28 cellular contexts compared by ENCODE assay signal in genomic region chr15:96560246-96560895, GRCh38.
DNase-seq lines count a peak whose midpoint lies in the region; ATAC-seq and TF ChIP-seq lines count a peak whose summit lies in the region.
"Had no signal": no experiment of that assay in that cellular context is flagged by ENCODE, and none has a peak within 500 bp of the region (broad histone marks: within the 10 kb centered on the region; RNA-seq: fewer than 3 reads in every experiment).

No MANE protein-coding gene starts in this region.

- no peak overlapping the region for H3K4me3 ChIP-seq in mammary epithelial cell (replicated peaks in 1 of 3; ENCODE audit: insufficient read depth in 1 of 3, low read depth in 2 of 3, low read length in 3 of 3)
- H3K4me3 ChIP-seq in CD8-positive, alpha-beta T cell (ENCODE audit: low read depth, low read length) = no peak overlapping the region
- H3K4me3 ChIP-seq: coronary artery, gastrocnemius medialis, Peyer's patch, transverse colon had no signal

- H3K27ac ChIP-seq in mammary epithelial cell (ENCODE audit: insufficient read depth, low read depth, low read length) = no peak overlapping the region
- H3K27ac ChIP-seq in CD8-positive, alpha-beta T cell (ENCODE audit: low read depth, low read length) = no peak overlapping the region
- H3K27ac ChIP-seq: C4-2B, coronary artery, gastrocnemius medialis, Peyer's patch, transverse colon had no signal

- BruUV-seq in mammary epithelial cell (replicated peaks; lab: Mats Ljungman, UMichigan) = no TSS peak

- H3K27me3 ChIP-seq in mammary epithelial cell (ENCODE audit: insufficient read depth, low read length) = no peaks in the 10 kb centered on the region
- no peaks in the 10 kb centered on the region for H3K27me3 ChIP-seq in CD8-positive, alpha-beta T cell (ENCODE audit: insufficient read depth, low read length)
- H3K27me3 ChIP-seq: gastrocnemius medialis, Peyer's patch, transverse colon had no signal

- no peak overlapping the region for H3K4me2 ChIP-seq in mammary epithelial cell (ENCODE audit: insufficient read depth, low read depth, low read length)

- no peak overlapping the region for H3K4me3 Mint-ChIP-seq in CD8-positive, alpha-beta T cell
- H3K4me3 Mint-ChIP-seq: effector memory CD8-positive, alpha-beta T cell had no signal

- ATAC-seq in CD8-positive, alpha-beta T cell = no peak
- ATAC-seq in GM21526 (IDR thresholded peaks at IDR 0.05; ENCODE audit: low FRiP score, unreplicated experiment) = no peak
- ATAC-seq: activated naive CD4-positive, alpha-beta T cell treated with anti-CD3 and anti-CD28 coated beads, Interleukin-2, amount 50 U/mL, for 72 hours; effector memory CD8-positive, alpha-beta T cell; gastrocnemius medialis had no signal

- no peaks in the 10 kb centered on the region for H3K9me3 ChIP-seq in mammary epithelial cell (replicated peaks; ENCODE audit: insufficient read depth, low read length)
- no peaks in the 10 kb centered on the region for H3K9me3 ChIP-seq in CD8-positive, alpha-beta T cell (ENCODE audit: low read length)
- H3K9me3 ChIP-seq: Caco-2, gastrocnemius medialis, Peyer's patch, transverse colon had no signal

- in situ Hi-C loops in mammary epithelial cell (cut with MboI; ENCODE audit: low sequenced_read_pairs in 2 of 2) = no loop called here

- 51% methylated on average over 3 of the region's 3 CpGs for WGBS in mammary epithelial cell (ENCODE audit: low coverage, missing lambda C conversion rate)

- H3K36me3 Mint-ChIP-seq in CD8-positive, alpha-beta T cell = no peaks in the 10 kb centered on the region

- H3K9me3 Mint-ChIP-seq in CD8-positive, alpha-beta T cell = peaks cover 4% of the 10 kb centered on the region

- H3K9ac ChIP-seq in mammary epithelial cell (ENCODE audit: insufficient read depth, low read length) = no peak overlapping the region

- TF ChIP-seq CTCF in mammary epithelial cell (conservative IDR thresholded peaks at IDR 0.05 in 1 of 2, IDR thresholded peaks at IDR 0.05 in 1 of 2; ENCODE audit: extremely low read depth in 1 of 2, insufficient read depth in 1 of 2, low read depth in 1 of 2, low read length in 2 of 2) = no peak
- TF ChIP-seq CTCF in CD8-positive, alpha-beta T cell (IDR thresholded peaks at IDR 0.05) = no peak

- no peak overlapping the region for H3K27ac Mint-ChIP-seq in CD8-positive, alpha-beta T cell
- H3K27ac Mint-ChIP-seq: activated naive CD4-positive, alpha-beta T cell treated with anti-CD3 and anti-CD28 coated beads, Interleukin-2, amount 50 U/mL, for 72 hours; effector memory CD8-positive, alpha-beta T cell had no signal

- no peak overlapping the region for H2AFZ ChIP-seq in mammary epithelial cell (ENCODE audit: low read depth, low read length)

- no peaks in the 10 kb centered on the region for H3K27me3 Mint-ChIP-seq in CD8-positive, alpha-beta T cell (ENCODE audit: low read depth)
- H3K27me3 Mint-ChIP-seq: effector memory CD8-positive, alpha-beta T cell had no signal

- no peaks in the 10 kb centered on the region for H3K4me1 Mint-ChIP-seq in CD8-positive, alpha-beta T cell (ENCODE audit: low read depth)

- no peaks in the 10 kb centered on the region for H4K20me1 ChIP-seq in mammary epithelial cell (ENCODE audit: insufficient read depth, low read length)

- intact Hi-C loops in mammary epithelial cell (cut with micrococcal nuclease) = no loop called here
- intact Hi-C loops in CD8-positive, alpha-beta T cell (cut with DNase I, micrococcal nuclease) = no loop called here

- no peaks in the 10 kb centered on the region for H3K36me3 ChIP-seq in mammary epithelial cell (ENCODE audit: insufficient read depth, low read length)
- no peaks in the 10 kb centered on the region for H3K36me3 ChIP-seq in CD8-positive, alpha-beta T cell (ENCODE audit: insufficient read depth, low read length)
- H3K36me3 ChIP-seq: gastrocnemius medialis, Peyer's patch, transverse colon had no signal

- DNase-seq in EL (peak; percentile 87), HT1080 (ENCODE audit: low read depth) (peak; percentile 74), mammary epithelial cell (peak; percentile 51), kidney tubule cell (ENCODE audit: low spot score) (peak; percentile 37), superior temporal gyrus (ENCODE audit: extremely low spot score) (no peak)
- DNase-seq in CD8-positive, alpha-beta T cell = no peak
- DNase-seq: activated CD4-positive, alpha-beta T cell treated with anti-CD3 and anti-CD28 coated beads, Interleukin-2, amount 50 U/mL, for 1 hour; activated CD4-positive, CD25-positive, alpha-beta regulatory T cell; activated effector memory CD4-positive, alpha-beta T cell treated with Interleukin-2 at 50 U/mL for 16 hours; activated T-cell treated with anti-CD3 and anti-CD28 coated beads, Interleukin-2, amount 50 U/mL, for 1 hour; Caco-2; DMS53; effector memory CD8-positive, alpha-beta T cell; erythroblast; gastrocnemius medialis; GF-D8; hippocampal formation; mesenchymal stem cell; NCI-H1417; NCI-H2029 treated with DMSO at 0.1 percent for 48 hours; Peyer's patch; stimulated activated CD4-positive, alpha-beta T cell treated with anti-CD3 and anti-CD28 coated beads, Interleukin-15, amount 100 ng/mL, for 24 hours; stimulated activated CD4-positive, alpha-beta T cell treated with anti-CD3 and anti-CD28 coated beads, Interleukin-4, amount 100 ng/mL, for 4 hours; transverse colon had no signal

- POLR2A ChIA-PET in CD8-positive, alpha-beta T cell (lab: Charles Lee) = no interaction called here

- H3K4me1 ChIP-seq in mammary epithelial cell (ENCODE audit: insufficient read depth, low read length) = peaks cover 19% of the 10 kb centered on the region
- no peaks in the 10 kb centered on the region for H3K4me1 ChIP-seq in CD8-positive, alpha-beta T cell (ENCODE audit: insufficient read depth, low read length)
- H3K4me1 ChIP-seq: gastrocnemius medialis, Peyer's patch, transverse colon had no signal

- CTCF ChIA-PET in mammary epithelial cell (lab: Charles Lee; ENCODE audit: low non-redundant PET) = no interaction called here
- CTCF ChIA-PET in CD8-positive, alpha-beta T cell (lab: Charles Lee) = no interaction called here

- no peaks in the 10 kb centered on the region for H3K79me2 ChIP-seq in mammary epithelial cell (ENCODE audit: insufficient read depth, low read length)

- dilution Hi-C loops in mammary epithelial cell (cut with HindIII; ENCODE audit: low sequenced_read_pairs) = no loop called here

Comparison
In these comparisons a context has a peak if more than half of its experiments do, and no peak if none do; other contexts are left out.
1. DNase-seq: peak in EL (single experiment), HT1080 (single experiment), mammary epithelial cell (single experiment) and kidney tubule cell (single experiment); none in superior temporal gyrus (single experiment) and CD8-positive, alpha-beta T cell (0 of 7).